In genomic region chr2:86105969-86106945, GRCh38 we compare ENCODE assay signal across 8 cellular contexts. TPM values are rescaled to one million over a fixed set of nuclear protein-coding genes. Genes with fewer than 3 reads are reported as not detected.
A peak's percentile ranks its signal among the peaks of the same experiment; 100 is the strongest.
DNase-seq lines count a peak whose midpoint lies in the region; ATAC-seq and TF ChIP-seq lines count a peak whose summit lies in the region.

TSS of gene PTCD3 (plus strand) at chr2:86106235. CDS start at chr2:86106248, 13 bp downstream.

- ATAC-seq in GM19035 (IDR thresholded peaks at IDR 0.05; ENCODE audit: unreplicated experiment): peak; percentile 92
- ATAC-seq in HG03354 (IDR thresholded peaks at IDR 0.05; ENCODE audit: poor library complexity, severe bottlenecking, unreplicated experiment): peak; percentile 93

- DNase-seq in AG09319 (ENCODE audit: extremely low read depth, low read depth) (peak; percentile 85), NCI-H460 (ENCODE audit: extremely low read depth, low read depth) (peak; percentile 95), cerebellar nuclear complex (lab: John Stamatoyannopoulos, UW) (peak; percentile 89 to 92), islet precursor cell (peak; percentile 97)
- peak; percentile 90 for DNase-seq in activated CD4-positive, CD25-positive, alpha-beta regulatory T cell treated with anti-CD3 and anti-CD28 coated beads, Interleukin-2, amount 50 U/mL, for 72 hours
- peak; percentile 79 to 83 for DNase-seq in stimulated activated CD4-positive, alpha-beta T cell treated with anti-CD3 and anti-CD28 coated beads, Interleukin-15, amount 100 ng/mL, for 1 hour (ENCODE audit: low read depth in 1 of 2, low spot score in 1 of 2)

- no peak for TF ChIP-seq CTCF in AG09319 (IDR thresholded peaks at IDR 0.05; ENCODE audit: low read depth, low read length)

RNA-seq across cellular contexts. Expression of gene PTCD3, which starts in this region (rescaled TPM):
- total RNA-seq in NCI-H460 (2014; rRNA removed; shearing (Covaris generic)): 169 and 202 TPM in 2 replicates
- 439 and 599 TPM in 2 replicates for polyA plus RNA-seq in NCI-H460 (2014; cell fraction: nucleus; rRNA removed)

Comparison
In these comparisons a context has a peak if more than half of its experiments do, and no peak if none do; other contexts are left out.
1. Peak in every context shown above with its lines: DNase-seq and ATAC-seq.